In the genomic region with DNA sequence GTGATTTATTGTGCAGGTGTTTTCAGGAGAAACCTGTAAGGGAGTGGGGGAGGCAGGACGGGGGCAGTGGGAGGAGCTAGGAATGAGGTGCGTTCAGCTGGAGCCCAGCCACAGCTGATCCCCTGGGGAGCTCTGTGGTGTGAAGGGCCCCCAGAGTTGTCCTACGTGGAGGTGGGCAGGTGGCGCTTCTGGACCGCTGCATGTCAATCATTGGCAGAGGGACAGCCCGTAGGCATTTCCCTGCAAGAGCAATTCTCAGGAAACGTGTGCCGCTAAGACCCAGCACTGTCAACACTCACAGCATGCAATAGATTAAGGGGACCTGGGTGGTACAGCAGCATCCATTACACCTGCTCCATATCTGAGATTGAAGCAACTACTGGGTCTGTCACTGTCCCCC, we compare ENCODE assay signal across 10 cellular contexts. TPM values are rescaled to one million over a fixed set of nuclear protein-coding genes. Genes with fewer than 3 reads are reported as not detected.
A peak's percentile ranks its signal among the peaks of the same experiment; 100 is the strongest.
DNase-seq lines count a peak whose midpoint lies in the region; ATAC-seq, FAIRE-seq and TF ChIP-seq lines count a peak whose summit lies in the region.
"Had no signal": no experiment of that assay in that cellular context is flagged by ENCODE, and none has a peak within 500 bp of the region (broad histone marks: within the 10 kb centered on the region; RNA-seq: fewer than 3 reads in every experiment).

No MANE protein-coding gene starts in this region.

- WGBS in GM12878 (ENCODE audit: insufficient coverage, insufficient replicate concordance, low lambda C conversion rate, missing lambda C conversion rate): 8% methylated on average over 7 of the region's 8 CpGs

- no peaks in the 10 kb centered on the region for H3K9me3 Mint-ChIP-seq in activated naive CD4-positive, alpha-beta T cell treated with anti-CD3 and anti-CD28 coated beads for 36 hours

- peak; percentile 21 for DNase-seq in activated naive CD4-positive, alpha-beta T cell treated with anti-CD3 and anti-CD28 coated beads for 36 hours
- no peak for DNase-seq in activated naive CD4-positive, alpha-beta T cell (lab: John Stamatoyannopoulos, UW)
- DNase-seq in NCI-H2107 treated with DMSO at 0.1 percent for 48 hours (lab: John Stamatoyannopoulos, UW; ENCODE audit: unreplicated experiment) (peak; percentile 48), GM12878 (ENCODE audit: low read depth, low spot score) (peak; percentile 49), substantia nigra (lab: John Stamatoyannopoulos, UW) (peak in 1 of 49 donors; percentile 54), colonic mucosa (no peak)

- H3K27me3 ChIP-seq in GM12878 (replicated peaks in 1 of 2; ENCODE audit: control insufficient read depth in 2 of 2, insufficient read depth in 2 of 2, low read length in 1 of 2) (no peaks in the 10 kb centered on the region), colonic mucosa (no peaks in the 10 kb centered on the region)

- TF ChIP-seq CTCF in GM12878 (IDR thresholded peaks at IDR 0.05 in 2 of 3, conservative IDR thresholded peaks at IDR 0.05 in 1 of 3; ENCODE audit: control insufficient read depth in 2 of 3, extremely low read depth in 1 of 3, insufficient read depth in 1 of 3, low read depth in 3 of 3, low read length in 3 of 3) (0 out of 6 replicates have a peak, but pooled peaks of 1 of the 3 experiments have one; percentile 8), colonic mucosa (IDR thresholded peaks at IDR 0.05) (no peak)

- H3K79me2 ChIP-seq in GM12878 (ENCODE audit: control insufficient read depth, insufficient read depth, low read length): peaks cover 25% of the 10 kb centered on the region

- CTCF ChIA-PET in activated naive CD4-positive, alpha-beta T cell treated with anti-CD3 and anti-CD28 coated beads for 36 hours (lab: Charles Lee): interaction anchor here (0.7 to 1.5 kb wide), 2 partner anchors 12 to 146 kb away, joined by 3 read pairs; no protein-coding TSS in a partner anchor
- CTCF ChIA-PET in GM12878 (lab: Yijun Ruan, JAX): interaction anchor here (1.1 to 2.5 kb wide), 9 partner anchors 10 to 316 kb away, joined by 3 to 8 read pairs (median 6); no protein-coding TSS in a partner anchor

- H3K4me1 Mint-ChIP-seq in activated naive CD4-positive, alpha-beta T cell treated with anti-CD3 and anti-CD28 coated beads for 36 hours (ENCODE audit: low read depth): peaks cover 75% of the 10 kb centered on the region

- in situ Hi-C loops in GM12878 (cut with MboI): loop anchor here (5.0 kb wide), 1 partner anchor 273 kb away; no protein-coding TSS in a partner anchor

- TF ChIP-seq POLR2A in GM12878 (IDR thresholded peaks at IDR 0.05; ENCODE audit: low read depth, low read length): no peak

- ATAC-seq in GM12878: peak; percentile 3
- ATAC-seq in HG02759 (IDR thresholded peaks at IDR 0.05; ENCODE audit: unreplicated experiment): no peak
- ATAC-seq in GM19395 (IDR thresholded peaks at IDR 0.05; ENCODE audit: unreplicated experiment): no peak

- H3K4me3 Mint-ChIP-seq in activated naive CD4-positive, alpha-beta T cell treated with anti-CD3 and anti-CD28 coated beads for 36 hours: no peak overlapping the region

- H3K27ac ChIP-seq in GM12878 (ENCODE audit: control insufficient read depth, insufficient read depth) (peak overlapping the region; percentile 48; the same call in 1 of the 2 replicates), substantia nigra (ENCODE audit: low read depth, low read length, poor library complexity, severe bottlenecking) (peak overlapping the region; percentile 69), colonic mucosa (no peak overlapping the region)

- peak in 1 of 2 experiments; percentile 59; a peak in 1 of 4 replicates for TF ChIP-seq EP300 in GM12878 (IDR thresholded peaks at IDR 0.05; ENCODE audit: borderline replicate concordance in 1 of 2, control insufficient read depth in 1 of 2, low read depth in 2 of 2, low read length in 2 of 2)

- H3K9me3 ChIP-seq in GM12878 (replicated peaks; ENCODE audit: control insufficient read depth, insufficient read depth, low read length) (no peaks in the 10 kb centered on the region), colonic mucosa (no peaks in the 10 kb centered on the region)

- no peaks in the 10 kb centered on the region for H3K27me3 Mint-ChIP-seq in activated naive CD4-positive, alpha-beta T cell treated with anti-CD3 and anti-CD28 coated beads for 36 hours (ENCODE audit: low read depth)

- SMC1A ChIA-PET in GM12878 (lab: Charles Lee; ENCODE audit: uncharacterized antibody, unreplicated experiment): interaction anchor here (1.0 to 3.4 kb wide), 11 partner anchors 10 to 168 kb away, joined by 3 to 19 read pairs (median 4); no protein-coding TSS in a partner anchor

- H3K9ac ChIP-seq in GM12878 (ENCODE audit: control insufficient read depth, insufficient read depth, low read length) (0 out of 2 replicates have a peak overlapping the region, but pooled peaks have one; percentile 18), colonic mucosa (ENCODE audit: low read depth in 2 of 2, low read length in 2 of 2) (no peak overlapping the region)

- H3K36me3 ChIP-seq in GM12878 (ENCODE audit: control insufficient read depth in 2 of 2, insufficient read depth in 2 of 2, low read length in 1 of 2) (peaks cover 0 to 6% of the 10 kb centered on the region in 2 experiments; a peak in 2 of 4 replicates), colonic mucosa (no peaks in the 10 kb centered on the region)

- no TSS peak for BruUV-seq in GM12878 (replicated peaks; lab: Mats Ljungman, UMichigan)

- H3K4me1 ChIP-seq in GM12878 (ENCODE audit: control insufficient read depth, insufficient read depth, low read length) (peaks cover 61% of the 10 kb centered on the region), colonic mucosa (no peaks in the 10 kb centered on the region)

- POLR2A ChIA-PET in GM12878 (lab: Charles Lee): interaction anchor here (0.5 to 1.5 kb wide), 3 partner anchors 10 to 102 kb away, joined by 3 to 5 read pairs (median 4); no protein-coding TSS in a partner anchor

- H3K4me3 ChIP-seq in GM12878 (0 out of 2 replicates have a peak overlapping the region, but pooled peaks have one; percentile 1), colonic mucosa (no peak overlapping the region)
- H3K4me3 ChIP-seq: lung had no signal

- no peak for FAIRE-seq in GM12878 (lab: Jason Lieb, UNC)
- FAIRE-seq: RCC 7860 had no signal

- peaks cover 12% of the 10 kb centered on the region for H3K36me3 Mint-ChIP-seq in activated naive CD4-positive, alpha-beta T cell treated with anti-CD3 and anti-CD28 coated beads for 36 hours (ENCODE audit: low read depth)

- RAD21 ChIA-PET in GM12878 (lab: Charles Lee; ENCODE audit: unreplicated experiment): interaction anchor here (0.5 to 2.2 kb wide), 5 partner anchors 138 to 198 kb away, joined by 3 to 13 read pairs (median 5); no protein-coding TSS in a partner anchor

- H2AFZ ChIP-seq in GM12878 (ENCODE audit: control insufficient read depth, low read depth, low read length): peak overlapping the region; percentile 30

- no peak overlapping the region for H3K27ac Mint-ChIP-seq in activated naive CD4-positive, alpha-beta T cell treated with anti-CD3 and anti-CD28 coated beads for 36 hours

- H3K4me2 ChIP-seq in GM12878 (ENCODE audit: control insufficient read depth, insufficient read depth): peak overlapping the region; percentile 56

- intact Hi-C loops in activated naive CD4-positive, alpha-beta T cell treated with anti-CD3 and anti-CD28 coated beads for 36 hours (cut with micrococcal nuclease): loop anchor here (5.0 kb wide), 1 partner anchor 1337 kb away; a partner anchor contains a TSS
- intact Hi-C loops in GM12878 (cut with micrococcal nuclease; ENCODE audit: unreplicated experiment) (loop anchor here (5.0 kb wide), 3 partner anchors 138 to 313 kb away; no protein-coding TSS in a partner anchor), colonic mucosa (cut with DNase I) (no loop called here)

- TF ChIP-seq RAD21 in GM12878 (IDR thresholded peaks at IDR 0.05; ENCODE audit: insufficient read depth, low read depth, low read length): no peak

- H4K20me1 ChIP-seq in GM12878 (ENCODE audit: control insufficient read depth, insufficient read depth): no peaks in the 10 kb centered on the region

TF ChIP-seq in GM12878, 131 proteins besides CTCF, POLR2A, EP300 and RAD21 (continues in another document):
- TF ChIP-seq CHD4 (IDR thresholded peaks at IDR 0.05) (no peak), MTA2 (IDR thresholded peaks at IDR 0.05; ENCODE audit: low read depth) (peak; percentile 69; the same call in 1 of the 2 replicates), SP1 (IDR thresholded peaks at IDR 0.05; ENCODE audit: low read depth, low read length) (peak; percentile 47), ATF7 (IDR thresholded peaks at IDR 0.05; ENCODE audit: low read depth) (no peak; the same call in 1 of the 2 replicates)

RNA-seq across cellular contexts. Expression of a gene that starts 13.7 kb away (rescaled TPM):
- 10 to 100 TPM; 26.7 to 27.9 TPM for total RNA-seq in activated naive CD4-positive, alpha-beta T cell treated with anti-CD3 and anti-CD28 coated beads for 36 hours
- total RNA-seq in GM12878 (2013; cell fraction: nucleolus; rRNA removed): 37.0 and 37.5 TPM in 2 replicates
- total RNA-seq in GM12878 (2014; rRNA removed) (57.4 and 61.7 TPM in 2 replicates), GM12878 (2014; rRNA removed; fragmentation: Illumina TruSeq; extraction: Trizol) (56.1 and 58.2 TPM in 2 replicates), GM12878 (2021) (48.4 and 48.7 TPM in 2 replicates), colonic mucosa (1 to 10 TPM; 1.6 to 5.4 TPM)
- 13.6 TPM for polyA plus RNA-seq in GM12878 (2011; ENCODE audit: low read depth)
- polyA plus RNA-seq in GM12878 (2011; rRNA removed) (67.0 and 72.7 TPM in 2 replicates), GM12878 (2014; fragmentation: Illumina TruSeq; extraction: Trizol) (55.9 and 60.8 TPM in 2 replicates), GM12878 (2014; fragmentation: Nextera tagmentation; extraction: Ambion mirVana) (10 to 100 TPM; 13.6 to 14.2 TPM), GM12878 (2014; rRNA removed) (45.8 and 47.5 TPM in 2 replicates), GM12878 (2016; fragmentation: Nextera tagmentation; extraction: Ambion mirVana) (10 to 100 TPM; 25.6 to 29.7 TPM)
- polyA plus RNA-seq in GM12878 (2011; cell fraction: cytosol; rRNA removed): 54.9 and 58.4 TPM in 2 replicates
- polyA plus RNA-seq in GM12878 (2011; cell fraction: nucleus; rRNA removed): 39.8 and 44.2 TPM in 2 replicates
- 17.1 and 17.4 TPM in 2 replicates for polyA plus RNA-seq in GM12878 (2012)
- polyA minus RNA-seq in GM12878 (2011; rRNA and poly(A)+ RNA removed): 54.0 and 66.9 TPM in 2 replicates
- 20.7 and 26.9 TPM in 2 replicates for polyA minus RNA-seq in GM12878 (2011; cell fraction: cytosol; rRNA and poly(A)+ RNA removed)
- polyA minus RNA-seq in GM12878 (2011; cell fraction: nucleus; rRNA and poly(A)+ RNA removed): 10.5 and 16.4 TPM in 2 replicates

Comparison
In these comparisons a context has a peak if more than half of its experiments do, and no peak if none do; other contexts are left out.
1. DNase-seq: peak in activated naive CD4-positive, alpha-beta T cell treated with anti-CD3 and anti-CD28 coated beads for 36 hours (single experiment), NCI-H2107 treated with DMSO at 0.1 percent for 48 hours (single experiment) and GM12878 (single experiment); none in activated naive CD4-positive, alpha-beta T cell (0 of 4) and colonic mucosa (single experiment).
2. RNA of a gene that starts 13.7 kb away (total RNA-seq): 37.0 to 61.7 TPM in GM12878 and 26.7 to 27.9 TPM in activated naive CD4-positive, alpha-beta T cell treated with anti-CD3 and anti-CD28 coated beads for 36 hours; 1.6 to 5.4 TPM in colonic mucosa; every median in the first group is over 4 times any median in the second.